ENCODE assay signal across 35 cellular contexts in the genomic region with DNA sequence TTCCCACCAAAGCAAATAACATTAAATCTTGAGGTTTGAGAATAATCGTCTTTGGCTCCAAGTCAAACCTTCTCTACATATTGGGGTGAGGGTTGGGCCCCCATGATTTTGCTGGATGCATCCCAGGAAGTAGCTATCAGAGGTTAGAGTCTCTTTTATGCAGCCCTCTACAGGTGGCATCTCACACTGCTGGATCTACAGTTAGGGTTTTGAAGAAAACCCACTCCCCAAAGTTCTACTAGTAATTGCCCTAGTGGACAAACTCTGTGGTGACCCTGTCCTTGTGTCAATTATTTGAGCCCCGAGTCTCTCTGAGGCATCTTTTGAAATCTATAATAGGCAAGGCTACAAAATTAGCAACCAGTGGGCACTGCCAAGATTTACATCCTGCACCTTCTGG. TPM values are rescaled to one million over a fixed set of nuclear protein-coding genes. Genes with fewer than 3 reads are reported as not detected.
"Had no signal": no experiment of that assay in that cellular context is flagged by ENCODE, and none has a peak within 500 bp of the region (broad histone marks: within the 10 kb centered on the region; RNA-seq: fewer than 3 reads in every experiment).

No MANE protein-coding gene starts in this region.

- H3K27me3 ChIP-seq: adrenal gland, body of pancreas, breast epithelium had no signal

- H3K36me3 ChIP-seq: adrenal gland, breast epithelium had no signal

- H3K27ac ChIP-seq: adrenal gland, body of pancreas, breast epithelium, PC-9, RWPE1 had no signal

- H3K9me3 ChIP-seq: adrenal gland, body of pancreas, breast epithelium had no signal

- H3K36me3 Mint-ChIP-seq: activated CD4-positive, alpha-beta memory T cell treated with anti-CD3 and anti-CD28 coated beads for 36 hours; activated naive CD4-positive, alpha-beta T cell treated with anti-CD3 and anti-CD28 coated beads, Interleukin-2, amount 50 U/mL, for 72 hours had no signal

- H3K4me1 ChIP-seq: adrenal gland, breast epithelium had no signal

- H3K4me2 ChIP-seq: PC-9 had no signal

- H3K27me3 Mint-ChIP-seq: activated CD4-positive, alpha-beta memory T cell treated with anti-CD3 and anti-CD28 coated beads for 36 hours had no signal

- H2AFZ ChIP-seq: PC-9 had no signal

- H3K4me3 ChIP-seq: adrenal gland, body of pancreas, breast epithelium, PC-9 had no signal

- DNase-seq: activated CD4-positive, alpha-beta memory T cell treated with anti-CD3 and anti-CD28 coated beads for 36 hours; activated CD4-positive, alpha-beta T cell treated with anti-CD3 and anti-CD28 coated beads for 4 hours; activated CD4-positive, alpha-beta T cell treated with anti-CD3 and anti-CD28 coated beads, Interleukin-2, amount 50 U/mL, for 1 hour; activated CD4-positive, CD25-positive, alpha-beta regulatory T cell treated with anti-CD3 and anti-CD28 coated beads, Interleukin-2, amount 50 U/mL, for 72 hours; activated CD8-positive, alpha-beta memory T cell treated with anti-CD3 and anti-CD28 coated beads, Interleukin-2, amount 50 U/mL, for 4 hours; activated gamma-delta T cell treated with Interleukin-2 at 50 U/mL for 16 hours; activated naive CD4-positive, alpha-beta T cell treated with anti-CD3 and anti-CD28 coated beads for 36 hours; activated T-cell treated with anti-CD3 and anti-CD28 coated beads for 4 hours; activated T-cell treated with anti-CD3 and anti-CD28 coated beads, Interleukin-2, amount 50 U/mL, for 4 hours; adrenal gland; body of pancreas; Karpas-422; NCI-H1105; NCI-H1417 treated with DMSO at 0.1 percent for 48 hours; NCI-H1694; NCI-H1930; NCI-H2081 treated with DMSO at 0.1 percent for 48 hours; NCI-H510A; NCI-H526; NCI-H748 treated with DMSO at 0.1 percent for 48 hours; NK-92 treated with Interleukin-12 subunit alpha and Interleukin-12 subunit beta, amount 100 ng/mL, for 24 hours; PC-9; SIG-M5; SW 1271; T-helper 1 cell; T-helper 2 cell; T-helper 9 cell had no signal

- H3K4me3 Mint-ChIP-seq: activated CD4-positive, alpha-beta memory T cell treated with anti-CD3 and anti-CD28 coated beads for 36 hours; activated naive CD4-positive, alpha-beta T cell treated with anti-CD3 and anti-CD28 coated beads for 36 hours; activated T-cell treated with anti-CD3 and anti-CD28 coated beads, Interleukin-2, amount 50 U/mL, for 4 hours; activated T-helper 1 cell treated with anti-CD3 and anti-CD28 coated beads, Interleukin-12 subunit alpha, Interleukin-12 subunit beta, Interleukin-2, Interleukin-4 antibody, amounts not matched to agents 30 ng/mL and 10 ng/mL and 1 ng/mL, durations not matched to agents 14 hours and 24 hours and 36 hours had no signal

- ATAC-seq: activated naive CD4-positive, alpha-beta T cell treated with anti-CD3 and anti-CD28 coated beads, Interleukin-2, amount 50 U/mL, for 72 hours; activated T-cell treated with anti-CD3 and anti-CD28 coated beads, Interleukin-2, amount 50 U/mL, for 4 hours; body of pancreas; Right ventricle myocardium inferior had no signal

- H3K27ac Mint-ChIP-seq: activated CD4-positive, alpha-beta memory T cell treated with anti-CD3 and anti-CD28 coated beads for 36 hours; activated naive CD4-positive, alpha-beta T cell treated with anti-CD3 and anti-CD28 coated beads for 36 hours; activated naive CD4-positive, alpha-beta T cell treated with anti-CD3 and anti-CD28 coated beads, Interleukin-2, amount 50 U/mL, for 72 hours; activated T-helper 1 cell treated with anti-CD3 and anti-CD28 coated beads, Interleukin-12 subunit alpha, Interleukin-12 subunit beta, Interleukin-2, Interleukin-4 antibody, amounts not matched to agents 30 ng/mL and 10 ng/mL and 1 ng/mL, durations not matched to agents 14 hours and 24 hours and 36 hours had no signal

RNA-seq across cellular contexts. Expression of a gene that starts 15.0 kb away (rescaled TPM):
- total RNA-seq: activated CD4-positive, alpha-beta memory T cell treated with anti-CD3 and anti-CD28 coated beads for 36 hours; activated naive CD4-positive, alpha-beta T cell treated with anti-CD3 and anti-CD28 coated beads for 36 hours; activated naive CD4-positive, alpha-beta T cell treated with anti-CD3 and anti-CD28 coated beads, Interleukin-2, amount 50 U/mL, for 72 hours; activated T-helper 1 cell treated with anti-CD3 and anti-CD28 coated beads, Interleukin-12 subunit alpha, Interleukin-12 subunit beta, Interleukin-2, Interleukin-4 antibody, amounts not matched to agents 30 ng/mL and 10 ng/mL and 1 ng/mL, durations not matched to agents 14 hours and 24 hours and 36 hours; astrocyte; breast epithelium; cardiac septum; MCF 10A; PC-9; Right ventricle myocardium inferior had no signal

RNA-seq across cellular contexts. Expression of a gene that starts 17.5 kb away (rescaled TPM):
- total RNA-seq: activated CD4-positive, alpha-beta memory T cell treated with anti-CD3 and anti-CD28 coated beads for 36 hours; activated naive CD4-positive, alpha-beta T cell treated with anti-CD3 and anti-CD28 coated beads for 36 hours; activated naive CD4-positive, alpha-beta T cell treated with anti-CD3 and anti-CD28 coated beads, Interleukin-2, amount 50 U/mL, for 72 hours; activated T-helper 1 cell treated with anti-CD3 and anti-CD28 coated beads, Interleukin-12 subunit alpha, Interleukin-12 subunit beta, Interleukin-2, Interleukin-4 antibody, amounts not matched to agents 30 ng/mL and 10 ng/mL and 1 ng/mL, durations not matched to agents 14 hours and 24 hours and 36 hours; astrocyte; breast epithelium; cardiac septum; MCF 10A; PC-9; Right ventricle myocardium inferior had no signal

RNA-seq across cellular contexts. Expression of a gene that starts 54.3 kb away (rescaled TPM):
- total RNA-seq: activated CD4-positive, alpha-beta memory T cell treated with anti-CD3 and anti-CD28 coated beads for 36 hours; activated naive CD4-positive, alpha-beta T cell treated with anti-CD3 and anti-CD28 coated beads for 36 hours; activated naive CD4-positive, alpha-beta T cell treated with anti-CD3 and anti-CD28 coated beads, Interleukin-2, amount 50 U/mL, for 72 hours; activated T-helper 1 cell treated with anti-CD3 and anti-CD28 coated beads, Interleukin-12 subunit alpha, Interleukin-12 subunit beta, Interleukin-2, Interleukin-4 antibody, amounts not matched to agents 30 ng/mL and 10 ng/mL and 1 ng/mL, durations not matched to agents 14 hours and 24 hours and 36 hours; astrocyte; breast epithelium; cardiac septum; MCF 10A; PC-9; Right ventricle myocardium inferior had no signal
